Comparison of ENCODE assay signal across 1 cellular context in the genomic region with DNA sequence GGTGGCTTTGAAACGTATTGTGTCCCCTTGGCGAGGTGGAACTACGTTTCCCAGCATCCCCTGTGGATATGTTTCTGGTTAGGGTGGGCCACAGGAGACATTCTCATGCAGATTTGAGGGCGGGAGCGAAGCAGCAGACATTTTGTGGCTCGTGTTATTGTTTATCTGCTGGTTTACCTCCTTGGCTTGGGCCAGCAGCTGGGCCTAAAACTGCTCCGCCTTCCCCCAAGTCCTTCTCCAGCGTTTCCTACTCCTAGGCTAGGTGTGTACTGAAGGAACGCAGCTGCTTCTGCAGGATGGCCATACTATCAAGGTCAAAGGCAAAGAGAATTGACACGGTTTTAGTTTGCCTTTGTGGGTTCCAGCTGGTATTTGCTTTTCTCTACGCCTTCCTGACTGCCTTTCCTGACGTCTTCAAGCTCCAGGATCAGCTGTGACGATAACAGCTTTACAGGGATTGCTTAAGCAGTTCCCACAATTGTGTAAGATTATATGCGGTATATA.
TF ChIP-seq lines count a peak whose summit lies in the region.

No MANE protein-coding gene starts in this region.

TF ChIP-seq in HepG2, 621 proteins besides CTCF, POLR2A, EP300 and RAD21 (continues in another document):
- TF ChIP-seq ZNF383 (CRISPR knock-in tag; IDR thresholded peaks at IDR 0.05; ENCODE audit: borderline replicate concordance) = no peak
- no peak for TF ChIP-seq ZMYM3 (CRISPR knock-in tag; IDR thresholded peaks at IDR 0.05)
- TF ChIP-seq ZNF589 (CRISPR knock-in tag; conservative IDR thresholded peaks at IDR 0.05) = no peak
- TF ChIP-seq NFYC (CRISPR knock-in tag; IDR thresholded peaks at IDR 0.05) = no peak
- TF ChIP-seq, protein P1, sequence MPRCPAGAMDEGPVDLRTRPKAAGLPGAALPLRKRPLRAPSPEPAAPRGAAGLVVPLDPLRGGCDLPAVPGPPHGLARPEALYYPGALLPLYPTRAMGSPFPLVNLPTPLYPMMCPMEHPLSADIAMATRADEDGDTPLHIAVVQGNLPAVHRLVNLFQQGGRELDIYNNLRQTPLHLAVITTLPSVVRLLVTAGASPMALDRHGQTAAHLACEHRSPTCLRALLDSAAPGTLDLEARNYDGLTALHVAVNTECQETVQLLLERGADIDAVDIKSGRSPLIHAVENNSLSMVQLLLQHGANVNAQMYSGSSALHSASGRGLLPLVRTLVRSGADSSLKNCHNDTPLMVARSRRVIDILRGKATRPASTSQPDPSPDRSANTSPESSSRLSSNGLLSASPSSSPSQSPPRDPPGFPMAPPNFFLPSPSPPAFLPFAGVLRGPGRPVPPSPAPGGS (CRISPR knock-in tag; IDR thresholded peaks at IDR 0.05) = no peak
- TF ChIP-seq ZNF580 (CRISPR knock-in tag; IDR thresholded peaks at IDR 0.05; ENCODE audit: borderline replicate concordance, low read depth) = no peak
- TF ChIP-seq YY1 (IDR thresholded peaks at IDR 0.05; ENCODE audit: insufficient read depth, insufficient replicate concordance, low read depth, low read length) = peak; percentile 21
- TF ChIP-seq CEBPG (CRISPR knock-in tag; IDR thresholded peaks at IDR 0.05) = peak; percentile 53
- no peak for TF ChIP-seq RNF219 (CRISPR knock-in tag; IDR thresholded peaks at IDR 0.05)
- no peak for TF ChIP-seq IRF2 (CRISPR knock-in tag; IDR thresholded peaks at IDR 0.05)
- TF ChIP-seq TFAP4 (IDR thresholded peaks at IDR 0.05; ENCODE audit: borderline replicate concordance, low read depth) = peak; percentile 70; the same call in 1 of the 2 replicates
- no peak for TF ChIP-seq MXD4 (CRISPR knock-in tag; IDR thresholded peaks at IDR 0.05)
- TF ChIP-seq ZBTB20 (CRISPR knock-in tag; IDR thresholded peaks at IDR 0.05; ENCODE audit: borderline replicate concordance, low read depth) = no peak
- TF ChIP-seq ZSCAN25 (CRISPR knock-in tag; IDR thresholded peaks at IDR 0.05) = no peak
- no peak for TF ChIP-seq SOX13 (IDR thresholded peaks at IDR 0.05)
- TF ChIP-seq SOX13 (CRISPR knock-in tag; conservative IDR thresholded peaks at IDR 0.05 in 1 of 2, IDR thresholded peaks at IDR 0.05 in 1 of 2) = peak in 1 of 2 experiments; percentile 29; a peak in 1 of 4 replicates
- peak; percentile 32; the same call in 1 of the 2 replicates for TF ChIP-seq HCFC1 (IDR thresholded peaks at IDR 0.05; ENCODE audit: low read depth, low read length)
- no peak for TF ChIP-seq ZKSCAN1 (IDR thresholded peaks at IDR 0.05; ENCODE audit: low read length)
- peak; percentile 92 for TF ChIP-seq THAP11 (CRISPR knock-in tag; IDR thresholded peaks at IDR 0.05)
- TF ChIP-seq, protein P2, sequence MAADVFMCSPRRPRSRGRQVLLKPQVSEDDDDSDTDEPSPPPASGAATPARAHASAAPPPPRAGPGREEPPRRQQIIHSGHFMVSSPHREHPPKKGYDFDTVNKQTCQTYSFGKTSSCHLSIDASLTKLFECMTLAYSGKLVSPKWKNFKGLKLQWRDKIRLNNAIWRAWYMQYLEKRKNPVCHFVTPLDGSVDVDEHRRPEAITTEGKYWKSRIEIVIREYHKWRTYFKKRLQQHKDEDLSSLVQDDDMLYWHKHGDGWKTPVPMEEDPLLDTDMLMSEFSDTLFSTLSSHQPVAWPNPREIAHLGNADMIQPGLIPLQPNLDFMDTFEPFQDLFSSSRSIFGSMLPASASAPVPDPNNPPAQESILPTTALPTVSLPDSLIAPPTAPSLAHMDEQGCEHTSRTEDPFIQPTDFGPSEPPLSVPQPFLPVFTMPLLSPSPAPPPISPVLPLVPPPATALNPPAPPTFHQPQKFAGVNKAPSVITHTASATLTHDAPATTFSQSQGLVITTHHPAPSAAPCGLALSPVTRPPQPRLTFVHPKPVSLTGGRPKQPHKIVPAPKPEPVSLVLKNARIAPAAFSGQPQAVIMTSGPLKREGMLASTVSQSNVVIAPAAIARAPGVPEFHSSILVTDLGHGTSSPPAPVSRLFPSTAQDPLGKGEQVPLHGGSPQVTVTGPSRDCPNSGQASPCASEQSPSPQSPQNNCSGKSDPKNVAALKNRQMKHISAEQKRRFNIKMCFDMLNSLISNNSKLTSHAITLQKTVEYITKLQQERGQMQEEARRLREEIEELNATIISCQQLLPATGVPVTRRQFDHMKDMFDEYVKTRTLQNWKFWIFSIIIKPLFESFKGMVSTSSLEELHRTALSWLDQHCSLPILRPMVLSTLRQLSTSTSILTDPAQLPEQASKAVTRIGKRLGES (CRISPR knock-in tag; IDR thresholded peaks at IDR 0.05; ENCODE audit: borderline replicate concordance) = no peak
- no peak for TF ChIP-seq TIGD3 (CRISPR knock-in tag; IDR thresholded peaks at IDR 0.05; ENCODE audit: borderline replicate concordance)
- no peak for TF ChIP-seq HOXA3 (CRISPR knock-in tag; IDR thresholded peaks at IDR 0.05)
- TF ChIP-seq RFX1 (IDR thresholded peaks at IDR 0.05) = no peak
- TF ChIP-seq, protein P3, sequence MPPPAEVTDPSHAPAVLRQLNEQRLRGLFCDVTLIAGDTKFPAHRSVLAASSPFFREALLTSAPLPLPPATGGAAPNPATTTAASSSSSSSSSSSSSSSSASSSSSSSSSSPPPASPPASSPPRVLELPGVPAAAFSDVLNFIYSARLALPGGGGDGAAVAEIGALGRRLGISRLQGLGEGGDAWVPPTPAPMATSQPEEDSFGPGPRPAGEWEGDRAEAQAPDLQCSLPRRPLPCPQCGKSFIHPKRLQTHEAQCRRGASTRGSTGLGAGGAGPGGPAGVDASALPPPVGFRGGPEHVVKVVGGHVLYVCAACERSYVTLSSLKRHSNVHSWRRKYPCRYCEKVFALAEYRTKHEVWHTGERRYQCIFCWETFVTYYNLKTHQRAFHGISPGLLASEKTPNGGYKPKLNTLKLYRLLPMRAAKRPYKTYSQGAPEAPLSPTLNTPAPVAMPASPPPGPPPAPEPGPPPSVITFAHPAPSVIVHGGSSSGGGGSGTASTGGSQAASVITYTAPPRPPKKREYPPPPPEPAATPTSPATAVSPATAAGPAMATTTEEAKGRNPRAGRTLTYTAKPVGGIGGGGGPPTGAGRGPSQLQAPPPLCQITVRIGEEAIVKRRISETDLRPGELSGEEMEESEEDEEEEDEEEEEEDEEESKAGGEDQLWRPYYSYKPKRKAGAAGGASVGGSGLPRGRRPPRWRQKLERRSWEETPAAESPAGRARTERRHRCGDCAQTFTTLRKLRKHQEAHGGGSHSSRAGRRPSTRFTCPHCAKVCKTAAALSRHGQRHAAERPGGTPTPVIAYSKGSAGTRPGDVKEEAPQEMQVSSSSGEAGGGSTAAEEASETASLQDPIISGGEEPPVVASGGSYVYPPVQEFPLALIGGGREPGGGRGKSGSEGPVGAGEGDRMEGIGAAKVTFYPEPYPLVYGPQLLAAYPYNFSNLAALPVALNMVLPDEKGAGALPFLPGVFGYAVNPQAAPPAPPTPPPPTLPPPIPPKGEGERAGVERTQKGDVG (CRISPR knock-in tag; IDR thresholded peaks at IDR 0.05; ENCODE audit: borderline replicate concordance) = no peak
- TF ChIP-seq KDM4B (CRISPR knock-in tag; IDR thresholded peaks at IDR 0.05) = no peak
- TF ChIP-seq ELF4 (CRISPR knock-in tag; IDR thresholded peaks at IDR 0.05; ENCODE audit: borderline replicate concordance) = no peak
- no peak for TF ChIP-seq FOXA1 (IDR thresholded peaks at IDR 0.05)
- no peak for TF ChIP-seq FOXA1 (CRISPR knock-in tag; IDR thresholded peaks at IDR 0.05)
- TF ChIP-seq SAP130 (CRISPR knock-in tag; IDR thresholded peaks at IDR 0.05; ENCODE audit: low read depth) = 0 out of 2 replicates have a peak, but pooled peaks have one; percentile 19
- TF ChIP-seq, protein P4, sequence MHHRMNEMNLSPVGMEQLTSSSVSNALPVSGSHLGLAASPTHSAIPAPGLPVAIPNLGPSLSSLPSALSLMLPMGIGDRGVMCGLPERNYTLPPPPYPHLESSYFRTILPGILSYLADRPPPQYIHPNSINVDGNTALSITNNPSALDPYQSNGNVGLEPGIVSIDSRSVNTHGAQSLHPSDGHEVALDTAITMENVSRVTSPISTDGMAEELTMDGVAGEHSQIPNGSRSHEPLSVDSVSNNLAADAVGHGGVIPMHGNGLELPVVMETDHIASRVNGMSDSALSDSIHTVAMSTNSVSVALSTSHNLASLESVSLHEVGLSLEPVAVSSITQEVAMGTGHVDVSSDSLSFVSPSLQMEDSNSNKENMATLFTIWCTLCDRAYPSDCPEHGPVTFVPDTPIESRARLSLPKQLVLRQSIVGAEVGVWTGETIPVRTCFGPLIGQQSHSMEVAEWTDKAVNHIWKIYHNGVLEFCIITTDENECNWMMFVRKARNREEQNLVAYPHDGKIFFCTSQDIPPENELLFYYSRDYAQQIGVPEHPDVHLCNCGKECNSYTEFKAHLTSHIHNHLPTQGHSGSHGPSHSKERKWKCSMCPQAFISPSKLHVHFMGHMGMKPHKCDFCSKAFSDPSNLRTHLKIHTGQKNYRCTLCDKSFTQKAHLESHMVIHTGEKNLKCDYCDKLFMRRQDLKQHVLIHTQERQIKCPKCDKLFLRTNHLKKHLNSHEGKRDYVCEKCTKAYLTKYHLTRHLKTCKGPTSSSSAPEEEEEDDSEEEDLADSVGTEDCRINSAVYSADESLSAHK (CRISPR knock-in tag; IDR thresholded peaks at IDR 0.05; ENCODE audit: borderline replicate concordance) = no peak
- TF ChIP-seq PCBP2 (optimal IDR thresholded peaks at IDR 0.05; ENCODE audit: low read depth, low read length, poor library complexity, severe bottlenecking) = no peak
- TF ChIP-seq ZNF33A (CRISPR knock-in tag; IDR thresholded peaks at IDR 0.05; ENCODE audit: borderline replicate concordance) = no peak
- TF ChIP-seq GATAD2A (CRISPR knock-in tag; IDR thresholded peaks at IDR 0.05) = 0 out of 2 replicates have a peak, but pooled peaks have one; percentile 19
- TF ChIP-seq ATF6 (CRISPR knock-in tag; conservative IDR thresholded peaks at IDR 0.05) = no peak
- peak; percentile 82 for TF ChIP-seq ZNF143 (CRISPR knock-in tag; IDR thresholded peaks at IDR 0.05)
- TF ChIP-seq MAFK (conservative IDR thresholded peaks at IDR 0.05 in 1 of 2, IDR thresholded peaks at IDR 0.05 in 1 of 2; ENCODE audit: low read length in 2 of 2) = no peak
- TF ChIP-seq PHF21A (CRISPR knock-in tag; IDR thresholded peaks at IDR 0.05) = no peak
- no peak for TF ChIP-seq E2F5 (CRISPR knock-in tag; conservative IDR thresholded peaks at IDR 0.05)
